Comparison of ENCODE assay signal across 8 cellular contexts in genomic region chr5:178203670-178204204, GRCh38. TPM values are rescaled to one million over a fixed set of nuclear protein-coding genes. Genes with fewer than 3 reads are reported as not detected.
DNase-seq lines count a peak whose midpoint lies in the region; ATAC-seq and TF ChIP-seq lines count a peak whose summit lies in the region.

No MANE protein-coding gene starts in this region.

- POLR2A ChIA-PET in CD4-positive, alpha-beta T cell (lab: Charles Lee), result interaction anchor here (0.7 to 2.2 kb wide), 22 partner anchors 10 to 1842 kb away, joined by 3 to 19 read pairs (median 4); partner anchors contain the start of genes CLK4, FAF2, KIAA1191 and NHP2
- POLR2A ChIA-PET in HEK293 (lab: Yijun Ruan, JAX), result interaction anchor here (0.7 to 1.5 kb wide), 32 partner anchors 8 to 1347 kb away, joined by 3 to 45 read pairs (median 4); partner anchors contain the start of genes B4GALT7, NHP2, PDLIM7 and PHYKPL
- POLR2A ChIA-PET in activated CD4-positive, alpha-beta memory T cell treated with anti-CD3 and anti-CD28 coated beads, Interleukin-2, amount 10 ng/mL, durations not matched to agents 7 days and 5 days (lab: Charles Lee), result interaction anchor here (0.6 to 4.6 kb wide), 32 partner anchors 9 to 1767 kb away, joined by 3 to 87 read pairs (median 6); partner anchors contain the start of genes B4GALT7, CLK4, HNRNPH1 and MAML1

- H3K36me3 ChIP-seq in HEK293 (ENCODE audit: control insufficient read depth in 2 of 2, insufficient read depth in 1 of 2, low read length in 2 of 2) (peaks cover 17 to 35% of the 10 kb centered on the region in 2 experiments), right atrium auricular region (peaks cover 30% of the 10 kb centered on the region)

- H3K27me3 Mint-ChIP-seq in CD4-positive, alpha-beta T cell, result peaks cover 4% of the 10 kb centered on the region
- H3K27me3 Mint-ChIP-seq in activated CD4-positive, alpha-beta memory T cell treated with anti-CD3 and anti-CD28 coated beads, Interleukin-2, amount 10 ng/mL, durations not matched to agents 7 days and 5 days, result peaks cover 2% of the 10 kb centered on the region

- H3K4me1 ChIP-seq in HEK293 (ENCODE audit: control insufficient read depth, insufficient read depth, low read length) (peaks cover 6% of the 10 kb centered on the region; the same call in 1 of the 2 replicates), right atrium auricular region (peaks cover 0 to 21% of the 10 kb centered on the region in 2 donors)

- CTCF ChIA-PET in CD4-positive, alpha-beta T cell (lab: Charles Lee), result interaction anchor here (1.1 to 1.4 kb wide), 3 partner anchors 31 to 83 kb away, joined by 3 to 7 read pairs (median 3); partner anchors contain the start of gene NHP2
- CTCF ChIA-PET in HEK293 (lab: Yijun Ruan, JAX), result interaction anchor here (1.2 kb wide), 2 partner anchors 42 to 57 kb away, joined by 3 read pairs; no protein-coding TSS in a partner anchor
- CTCF ChIA-PET in activated CD4-positive, alpha-beta memory T cell treated with anti-CD3 and anti-CD28 coated beads, Interleukin-2, amount 10 ng/mL, durations not matched to agents 7 days and 5 days (lab: Charles Lee), result interaction anchor here (0.8 to 1.5 kb wide), 5 partner anchors 24 to 598 kb away, joined by 3 to 7 read pairs (median 4); partner anchors contain the start of genes NHP2 and PHYKPL

- H3K27ac Mint-ChIP-seq in CD4-positive, alpha-beta T cell, result peak overlapping the region; percentile 93
- H3K27ac Mint-ChIP-seq in activated CD4-positive, alpha-beta memory T cell treated with anti-CD3 and anti-CD28 coated beads, Interleukin-2, amount 10 ng/mL, durations not matched to agents 7 days and 5 days, result peak overlapping the region; percentile 98

- ATAC-seq in CD4-positive, alpha-beta T cell (ENCODE audit: poor library complexity), result peak; percentile 1
- no peak for ATAC-seq in GM21619 (IDR thresholded peaks at IDR 0.05; ENCODE audit: unreplicated experiment)

- H3K9me3 ChIP-seq in CD4-positive, alpha-beta T cell (ENCODE audit: control insufficient read depth, low read length), result no peaks in the 10 kb centered on the region
- H3K9me3 ChIP-seq in HEK293 (ENCODE audit: control insufficient read depth, insufficient read depth, low read depth, low read length) (no peaks in the 10 kb centered on the region), right atrium auricular region (no peaks in the 10 kb centered on the region)

- TF ChIP-seq CTCF in CD4-positive, alpha-beta T cell (IDR thresholded peaks at IDR 0.05), result no peak
- no peak for TF ChIP-seq CTCF in HEK293 (tag by site-specific recombination; IDR thresholded peaks at IDR 0.05)
- no peak for TF ChIP-seq CTCF in right atrium auricular region (IDR thresholded peaks at IDR 0.05)

- peak overlapping the region; percentile 62 for H3K27ac ChIP-seq in CD4-positive, alpha-beta T cell (ENCODE audit: low read depth, low read length)
- H3K27ac ChIP-seq in HEK293 (ENCODE audit: extremely low read depth, low read depth, low read length), result peak overlapping the region; percentile 69; the same call in 1 of the 2 replicates
- peak overlapping the region; percentile 12 to 92 for H3K27ac ChIP-seq in right atrium auricular region
- peak overlapping the region in 20 of 21 experiments; percentile 13 to 99 (median 94) for H3K27ac ChIP-seq in skin epidermis

- H3K36me3 Mint-ChIP-seq in CD4-positive, alpha-beta T cell (ENCODE audit: low read depth), result peaks cover 40% of the 10 kb centered on the region
- peaks cover 36% of the 10 kb centered on the region for H3K36me3 Mint-ChIP-seq in activated CD4-positive, alpha-beta memory T cell treated with anti-CD3 and anti-CD28 coated beads, Interleukin-2, amount 10 ng/mL, durations not matched to agents 7 days and 5 days (ENCODE audit: low read depth)

- intact Hi-C loops in CD4-positive, alpha-beta T cell (cut with DNase I, micrococcal nuclease), result loop anchor here in 1 of 2 experiments (5.0 to 10.0 kb wide), 2 partner anchors 651 to 1559 kb away; partner anchors contain the start of genes FAM193B and TSPAN17

- H3K9me3 Mint-ChIP-seq in CD4-positive, alpha-beta T cell, result no peaks in the 10 kb centered on the region
- H3K9me3 Mint-ChIP-seq in activated CD4-positive, alpha-beta memory T cell treated with anti-CD3 and anti-CD28 coated beads, Interleukin-2, amount 10 ng/mL, durations not matched to agents 7 days and 5 days, result no peaks in the 10 kb centered on the region

- DNase-seq in CD4-positive, alpha-beta T cell, result no peak
- DNase-seq in activated CD4-positive, alpha-beta memory T cell treated with anti-CD3 and anti-CD28 coated beads, Interleukin-2, amount 10 ng/mL, durations not matched to agents 7 days and 5 days, result no peak
- DNase-seq in right atrium auricular region (ENCODE audit: low spot score), result no peak
- no peak for DNase-seq in NCI-H2029 treated with DMSO at 0.1 percent for 48 hours (lab: John Stamatoyannopoulos, UW)
- no peak for DNase-seq in central memory CD4-positive, alpha-beta T cell

- peak overlapping the region; percentile 100 for H3K4me3 Mint-ChIP-seq in CD4-positive, alpha-beta T cell
- H3K4me3 Mint-ChIP-seq in activated CD4-positive, alpha-beta memory T cell treated with anti-CD3 and anti-CD28 coated beads, Interleukin-2, amount 10 ng/mL, durations not matched to agents 7 days and 5 days, result peak overlapping the region; percentile 98

- H3K4me3 ChIP-seq in HEK293 (ENCODE audit: low read depth, low read length) (peak overlapping the region; percentile 65), right atrium auricular region (peak overlapping the region; percentile 83 to 87), skin epidermis (peak overlapping the region; percentile 57 to 100 (median 97))

- no peaks in the 10 kb centered on the region for H3K27me3 ChIP-seq in CD4-positive, alpha-beta T cell (ENCODE audit: control insufficient read depth, insufficient read depth, low read length)
- H3K27me3 ChIP-seq in right atrium auricular region, result no peaks in the 10 kb centered on the region

- peaks cover 38% of the 10 kb centered on the region for H3K4me1 Mint-ChIP-seq in CD4-positive, alpha-beta T cell (ENCODE audit: low read depth)
- peaks cover 34% of the 10 kb centered on the region for H3K4me1 Mint-ChIP-seq in activated CD4-positive, alpha-beta memory T cell treated with anti-CD3 and anti-CD28 coated beads, Interleukin-2, amount 10 ng/mL, durations not matched to agents 7 days and 5 days

TF ChIP-seq in HEK293, 187 proteins besides CTCF, POLR2A, EP300 and RAD21 (continues in another document):
- TF ChIP-seq BCL11B (tag by site-specific recombination; IDR thresholded peaks at IDR 0.05; ENCODE audit: low read depth), result peak; percentile 34; the same call in 1 of the 2 replicates
- no peak for TF ChIP-seq WT1 (tag by site-specific recombination; IDR thresholded peaks at IDR 0.05)
- TF ChIP-seq ZNF596 (tag by site-specific recombination; IDR thresholded peaks at IDR 0.05), result no peak
- TF ChIP-seq SCRT1 (tag by site-specific recombination; IDR thresholded peaks at IDR 0.05; ENCODE audit: borderline replicate concordance), result no peak
- peak; percentile 85 for TF ChIP-seq PRDM10 (tag by site-specific recombination; IDR thresholded peaks at IDR 0.05)
- 0 out of 2 replicates have a peak, but pooled peaks have one; percentile 37 for TF ChIP-seq REPIN1 (tag by site-specific recombination; IDR thresholded peaks at IDR 0.05; ENCODE audit: low read depth)

RNA-seq across cellular contexts. Expression of gene HNRNPAB, which starts 0.6 kb away (rescaled TPM):
- total RNA-seq in CD4-positive, alpha-beta T cell, result 10 to 100 TPM; 63.6 to 68.9 TPM
- total RNA-seq in activated CD4-positive, alpha-beta memory T cell treated with anti-CD3 and anti-CD28 coated beads, Interleukin-2, amount 10 ng/mL, durations not matched to agents 7 days and 5 days, result 100 to 1,000 TPM; 177 to 186 TPM
- total RNA-seq in right atrium auricular region, result 10 to 100 TPM; 62.4 to 69.1 TPM

RNA-seq across cellular contexts. Expression of gene GMCL2, which starts 16.6 kb away (rescaled TPM):
- total RNA-seq in CD4-positive, alpha-beta T cell, result not detected
- not detected for total RNA-seq in activated CD4-positive, alpha-beta memory T cell treated with anti-CD3 and anti-CD28 coated beads, Interleukin-2, amount 10 ng/mL, durations not matched to agents 7 days and 5 days
- total RNA-seq in right atrium auricular region, result not detected

RNA-seq across cellular contexts. Expression of gene PHYKPL, which starts 28.9 kb away (rescaled TPM):
- 10 to 100 TPM; 90.9 to 92.8 TPM for total RNA-seq in CD4-positive, alpha-beta T cell
- total RNA-seq in activated CD4-positive, alpha-beta memory T cell treated with anti-CD3 and anti-CD28 coated beads, Interleukin-2, amount 10 ng/mL, durations not matched to agents 7 days and 5 days, result 100 to 1,000 TPM; 106 to 112 TPM
- 10 to 100 TPM; 22.8 to 34.5 TPM for total RNA-seq in right atrium auricular region

RNA-seq across cellular contexts. Expression of gene NHP2, which starts 50.1 kb away (rescaled TPM):
- total RNA-seq in CD4-positive, alpha-beta T cell, result 10 to 100 TPM; 42.2 to 44.5 TPM
- 100 to 1,000 TPM; 101 to 106 TPM for total RNA-seq in activated CD4-positive, alpha-beta memory T cell treated with anti-CD3 and anti-CD28 coated beads, Interleukin-2, amount 10 ng/mL, durations not matched to agents 7 days and 5 days
- 100 to 1,000 TPM; 125 to 151 TPM for total RNA-seq in right atrium auricular region
